ENCODE assay signal across 11 cellular contexts in genomic region chr6:138682722-138683521, GRCh38.
A peak's percentile ranks its signal among the peaks of the same experiment; 100 is the strongest.
DNase-seq lines count a peak whose midpoint lies in the region; ATAC-seq, FAIRE-seq and TF ChIP-seq lines count a peak whose summit lies in the region.
"Had no signal": no experiment of that assay in that cellular context is flagged by ENCODE, and none has a peak within 500 bp of the region (broad histone marks: within the 10 kb centered on the region; RNA-seq: fewer than 3 reads in every experiment).

No MANE protein-coding gene starts in this region.

- H3K27me3 Mint-ChIP-seq in astrocyte (ENCODE audit: low read depth, unreplicated experiment) = no peaks in the 10 kb centered on the region
- H3K27me3 Mint-ChIP-seq in CD8-positive, alpha-beta memory T cell = peaks cover 0 to 27% of the 10 kb centered on the region in 2 donors
- peaks cover 0 to 5% of the 10 kb centered on the region in 2 donors for H3K27me3 Mint-ChIP-seq in natural killer cell (ENCODE audit: low read depth in 2 of 2)

- POLR2A ChIA-PET in CD8-positive, alpha-beta memory T cell (lab: Charles Lee) = no interaction called here

- H3K36me3 Mint-ChIP-seq in astrocyte (ENCODE audit: low read depth, unreplicated experiment) (peaks cover 2% of the 10 kb centered on the region), natural killer cell (no peaks in the 10 kb centered on the region)
- H3K36me3 Mint-ChIP-seq in CD8-positive, alpha-beta memory T cell = no peaks in the 10 kb centered on the region
- H3K36me3 Mint-ChIP-seq: naive thymus-derived CD8-positive, alpha-beta T cell had no signal

- no peaks in the 10 kb centered on the region for H3K36me3 ChIP-seq in astrocyte (ENCODE audit: insufficient read depth, low read length)
- H3K36me3 ChIP-seq in hepatocyte (replicated peaks; ENCODE audit: insufficient read depth, low read depth) = no peaks in the 10 kb centered on the region
- no peaks in the 10 kb centered on the region for H3K36me3 ChIP-seq in CD8-positive, alpha-beta memory T cell (ENCODE audit: insufficient read depth, low read length)

- CTCF ChIA-PET in CD8-positive, alpha-beta memory T cell (lab: Charles Lee) = interaction anchor here (1.6 kb wide), 1 partner anchor 10 kb away, joined by 4 read pairs; no protein-coding TSS in a partner anchor

- H4K20me1 ChIP-seq in astrocyte (ENCODE audit: insufficient read depth, low read length) (no peaks in the 10 kb centered on the region), hepatocyte (ENCODE audit: insufficient read depth, poor library complexity, severe bottlenecking) (no peaks in the 10 kb centered on the region)

- H3K9me2 ChIP-seq in hepatocyte (replicated peaks; ENCODE audit: insufficient read depth) = no peaks in the 10 kb centered on the region

- no peak for ATAC-seq in natural killer cell
- ATAC-seq: naive thymus-derived CD8-positive, alpha-beta T cell had no signal

- peak overlapping the region; percentile 93 for H2AFZ ChIP-seq in astrocyte (ENCODE audit: low read depth, low read length)
- H2AFZ ChIP-seq in hepatocyte = peak overlapping the region; percentile 42

- DNase-seq in A172 (ENCODE audit: low spot score) = peak; percentile 70
- peak; percentile 41 for DNase-seq in HTR-8/SVneo (ENCODE audit: insufficient read length, low spot score)
- peak; percentile 76 for DNase-seq in astrocyte (ENCODE audit: low read depth)
- DNase-seq in hepatocyte (ENCODE audit: low spot score) = no peak
- no peak for DNase-seq in CD8-positive, alpha-beta memory T cell
- no peak for DNase-seq in SIG-M5 treated with dmso at 0.1 percent for 504 hours (lab: John Stamatoyannopoulos, UW; ENCODE audit: unreplicated experiment)
- no peak for DNase-seq in natural killer cell
- no peak for DNase-seq in NCI-H2196 (lab: John Stamatoyannopoulos, UW; ENCODE audit: unreplicated experiment)
- DNase-seq: activated T-cell treated with anti-CD3 and anti-CD28 coated beads, Interleukin-2, amount 50 U/mL, for 1 hour; naive thymus-derived CD8-positive, alpha-beta T cell had no signal

- intact Hi-C loops in natural killer cell (cut with micrococcal nuclease) = no loop called here

- H3K4me2 ChIP-seq in astrocyte (ENCODE audit: low read length) (peak overlapping the region; percentile 81), hepatocyte (peak overlapping the region; percentile 28)

- 78% methylated on average over 25 of the region's 25 CpGs for WGBS in hepatocyte (ENCODE audit: low lambda C conversion rate, missing lambda C conversion rate)

- H3K27me3 ChIP-seq in astrocyte (ENCODE audit: insufficient read depth, low read length) = no peaks in the 10 kb centered on the region
- no peaks in the 10 kb centered on the region for H3K27me3 ChIP-seq in hepatocyte
- H3K27me3 ChIP-seq in CD8-positive, alpha-beta memory T cell (ENCODE audit: insufficient read depth, low read length, poor library complexity, severe bottlenecking) = no peaks in the 10 kb centered on the region

- FAIRE-seq in HTR-8/SVneo (lab: Jason Lieb, UNC) (no peak), astrocyte (lab: Jason Lieb, UNC) (no peak)
- FAIRE-seq: GM18507 had no signal

- TF ChIP-seq CTCF in astrocyte (IDR thresholded peaks at IDR 0.05; ENCODE audit: insufficient read depth, low read depth, low read length) = no peak
- TF ChIP-seq CTCF in hepatocyte (IDR thresholded peaks at IDR 0.05; ENCODE audit: poor library complexity) = no peak
- no peak for TF ChIP-seq CTCF in natural killer cell (IDR thresholded peaks at IDR 0.05)

- H3K27ac ChIP-seq in astrocyte (ENCODE audit: low read depth, low read length) (peak overlapping the region; percentile 85), hepatocyte (peak overlapping the region; percentile 8)
- H3K27ac ChIP-seq in CD8-positive, alpha-beta memory T cell (ENCODE audit: low read depth, low read length) = no peak overlapping the region

- peaks cover 16% of the 10 kb centered on the region for H3K4me1 Mint-ChIP-seq in astrocyte (ENCODE audit: low read depth, unreplicated experiment)
- H3K4me1 Mint-ChIP-seq in CD8-positive, alpha-beta memory T cell = no peaks in the 10 kb centered on the region
- no peaks in the 10 kb centered on the region for H3K4me1 Mint-ChIP-seq in natural killer cell
- H3K4me1 Mint-ChIP-seq: naive thymus-derived CD8-positive, alpha-beta T cell had no signal

- H3K9me3 ChIP-seq in astrocyte (ENCODE audit: insufficient read depth, low read depth, low read length) (no peaks in the 10 kb centered on the region), hepatocyte (ENCODE audit: low read depth) (no peaks in the 10 kb centered on the region)
- no peaks in the 10 kb centered on the region for H3K9me3 ChIP-seq in CD8-positive, alpha-beta memory T cell (ENCODE audit: low read length)

- H3K79me2 ChIP-seq in astrocyte (ENCODE audit: insufficient read depth, low read length) (peaks cover 70% of the 10 kb centered on the region), hepatocyte (peaks cover 22% of the 10 kb centered on the region)

- H3K4me3 ChIP-seq in astrocyte (ENCODE audit: insufficient read depth, low read depth, low read length) = peak overlapping the region; percentile 41
- no peak overlapping the region for H3K4me3 ChIP-seq in hepatocyte
- no peak overlapping the region for H3K4me3 ChIP-seq in CD8-positive, alpha-beta memory T cell (ENCODE audit: low read length)

- no peak overlapping the region for H3K27ac Mint-ChIP-seq in astrocyte (ENCODE audit: unreplicated experiment)
- H3K27ac Mint-ChIP-seq in CD8-positive, alpha-beta memory T cell = no peak overlapping the region
- no peak overlapping the region for H3K27ac Mint-ChIP-seq in natural killer cell

- no peak overlapping the region for H3K4me3 Mint-ChIP-seq in astrocyte (ENCODE audit: unreplicated experiment)
- no peak overlapping the region for H3K4me3 Mint-ChIP-seq in CD8-positive, alpha-beta memory T cell
- no peak overlapping the region for H3K4me3 Mint-ChIP-seq in natural killer cell
- H3K4me3 Mint-ChIP-seq: naive thymus-derived CD8-positive, alpha-beta T cell had no signal

- no peaks in the 10 kb centered on the region for H3K9me3 Mint-ChIP-seq in astrocyte (ENCODE audit: unreplicated experiment)
- no peaks in the 10 kb centered on the region for H3K9me3 Mint-ChIP-seq in CD8-positive, alpha-beta memory T cell
- no peaks in the 10 kb centered on the region for H3K9me3 Mint-ChIP-seq in natural killer cell
- H3K9me3 Mint-ChIP-seq: naive thymus-derived CD8-positive, alpha-beta T cell had no signal

- peak overlapping the region; percentile 65 for H3K9ac ChIP-seq in astrocyte (ENCODE audit: low read length)

- H3K4me1 ChIP-seq in astrocyte (ENCODE audit: insufficient read depth, low read length) (peaks cover 15% of the 10 kb centered on the region), hepatocyte (ENCODE audit: insufficient read depth) (no peaks in the 10 kb centered on the region)
- H3K4me1 ChIP-seq in CD8-positive, alpha-beta memory T cell (ENCODE audit: insufficient read depth, low read length) = no peaks in the 10 kb centered on the region

Comparison
In these comparisons a context has a peak if more than half of its experiments do, and no peak if none do; other contexts are left out.
1. DNase-seq: peak in A172 (single experiment), HTR-8/SVneo (single experiment) and astrocyte (single experiment); none in hepatocyte (single experiment), CD8-positive, alpha-beta memory T cell (0 of 5), SIG-M5 treated with dmso at 0.1 percent for 504 hours (single experiment), natural killer cell (single experiment) and NCI-H2196 (single experiment).